ENCODE assay signal across 9 cellular contexts in genomic region chr1:207336559-207337467, GRCh38.
DNase-seq lines count a peak whose midpoint lies in the region; ATAC-seq and TF ChIP-seq lines count a peak whose summit lies in the region.
"Had no signal": no experiment of that assay in that cellular context is flagged by ENCODE, and none has a peak within 500 bp of the region (broad histone marks: within the 10 kb centered on the region; RNA-seq: fewer than 3 reads in every experiment).

No MANE protein-coding gene starts in this region.

- no peak for TF ChIP-seq CTCF in brain microvascular endothelial cell (IDR thresholded peaks at IDR 0.05; ENCODE audit: low read depth, low read length, missing control alignments)

- in situ Hi-C loops in brain microvascular endothelial cell (cut with HindIII; ENCODE audit: low pct_ligation_motif_present, low sequenced_read_pairs): no loop called here

- peaks cover 24% of the 10 kb centered on the region for H3K36me3 ChIP-seq in brain microvascular endothelial cell (replicated peaks)

- peak; percentile 76 for ATAC-seq in HG02588 (IDR thresholded peaks at IDR 0.05; ENCODE audit: unreplicated experiment)

- H3K27me3 ChIP-seq in brain microvascular endothelial cell (replicated peaks): no peaks in the 10 kb centered on the region

- DNase-seq in NCI-H1417 (lab: John Stamatoyannopoulos, UW) (peak in 2 of 3 experiments; percentile 40 to 77), NCI-H1417 treated with DMSO at 0.1 percent for 48 hours (lab: John Stamatoyannopoulos, UW) (no peak), NCI-H2029 (lab: John Stamatoyannopoulos, UW) (peak; percentile 69), brain microvascular endothelial cell (peak; percentile 45), epidermal melanocyte (ENCODE audit: insufficient read length, low spot score) (no peak), COLO829 (ENCODE audit: low spot score) (no peak)
- DNase-seq in stimulated activated CD4-positive, alpha-beta T cell treated with anti-CD3 and anti-CD28 coated beads, TNF-alpha, amount 100 ng/mL, for 24 hours (ENCODE audit: low read depth in 3 of 3): peak; percentile 3 to 26 (median 20)
- DNase-seq: psoas muscle had no signal

- no peak overlapping the region for H3K27ac ChIP-seq in brain microvascular endothelial cell

- no peak overlapping the region for H3K4me3 ChIP-seq in brain microvascular endothelial cell (ENCODE audit: low read depth, low read length)
- H3K4me3 ChIP-seq: psoas muscle had no signal

Comparison
In these comparisons a context has a peak if more than half of its experiments do, and no peak if none do; other contexts are left out.
1. DNase-seq: peak in NCI-H1417 (2 of 3), NCI-H2029 (single experiment), brain microvascular endothelial cell (single experiment) and stimulated activated CD4-positive, alpha-beta T cell treated with anti-CD3 and anti-CD28 coated beads, TNF-alpha, amount 100 ng/mL, for 24 hours (3 of 3); none in NCI-H1417 treated with DMSO at 0.1 percent for 48 hours (single experiment), epidermal melanocyte (single experiment) and COLO829 (single experiment).